Comparison of ENCODE assay signal across 3 cellular contexts in genomic region chr9:135162599-135162998, GRCh38.
DNase-seq lines count a peak whose midpoint lies in the region; ATAC-seq, FAIRE-seq and TF ChIP-seq lines count a peak whose summit lies in the region.
"Not testable (repeated sequence)": the region's sequence is repeated elsewhere in the genome, so short reads cannot be mapped to it uniquely, and the experiment has no call there.

No MANE protein-coding gene starts in this region.

- not testable (repeated sequence) for H3K9me3 ChIP-seq in kidney (ENCODE audit: control insufficient read depth in 1 of 2, low read length in 2 of 2); HepG2 (ENCODE audit: low read length)

- not testable (repeated sequence) for H4K20me1 ChIP-seq in HepG2 (ENCODE audit: insufficient read depth, low read length)

- H3K4me2 ChIP-seq in HepG2 (ENCODE audit: low read depth, low read length): not testable (repeated sequence)

- not testable (repeated sequence) for H3K27me3 ChIP-seq in bronchial epithelial cell (ENCODE audit: control insufficient read depth, insufficient read depth, low read length)
- peaks cover 6 to 50% of the 10 kb centered on the region in 2 experiments; a peak in 4 of 5 replicates for H3K27me3 ChIP-seq in HepG2 (ENCODE audit: control insufficient read depth in 1 of 2, insufficient read depth in 2 of 2, low read length in 2 of 2)

- WGBS in HepG2 (ENCODE audit: low lambda C conversion rate): 8% methylated on average over 10 of the region's 15 CpGs

- not testable (repeated sequence) for H3K9ac ChIP-seq in kidney (ENCODE audit: low read length in 2 of 2); HepG2 (ENCODE audit: insufficient read depth, low read depth, low read length)

- not testable (repeated sequence) for TF ChIP-seq CTCF in bronchial epithelial cell (IDR thresholded peaks at IDR 0.05; ENCODE audit: insufficient read depth, low read length, severe bottlenecking); kidney (IDR thresholded peaks at IDR 0.05; ENCODE audit: borderline replicate concordance, extremely low read depth, insufficient read depth); HepG2 (CRISPR knock-in tag; IDR thresholded peaks at IDR 0.05)

- H3K4me1 ChIP-seq in kidney (ENCODE audit: control insufficient read depth in 1 of 2, insufficient read depth in 1 of 2, low read depth in 1 of 2, low read length in 2 of 2); HepG2 (ENCODE audit: insufficient read depth, low read length): not testable (repeated sequence)

- not testable (repeated sequence) for TF ChIP-seq EP300 in HepG2 (IDR thresholded peaks at IDR 0.05; ENCODE audit: low read depth in 2 of 2, low read length in 2 of 2); HepG2 (CRISPR knock-in tag; IDR thresholded peaks at IDR 0.05; ENCODE audit: borderline replicate concordance)

- FAIRE-seq in bronchial epithelial cell (lab: Jason Lieb, UNC): peak; percentile 40
- not testable (repeated sequence) for FAIRE-seq in kidney (lab: Jason Lieb, UNC); HepG2 (lab: Jason Lieb, UNC)

- not testable (repeated sequence) for DNase-seq in bronchial epithelial cell (ENCODE audit: low read depth); HepG2 (ENCODE audit: low spot score)
- peak; percentile 35 for DNase-seq in kidney

- H3K79me2 ChIP-seq in HepG2 (ENCODE audit: insufficient read depth, low read length): not testable (repeated sequence)

- H2AFZ ChIP-seq in HepG2 (ENCODE audit: low read length): not testable (repeated sequence)

- TF ChIP-seq POLR2A in HepG2 (IDR thresholded peaks at IDR 0.05; ENCODE audit: insufficient read depth in 1 of 2, low read depth in 2 of 2, low read length in 2 of 2): not testable (repeated sequence)

- in situ Hi-C loops in HepG2 (cut with HindIII; ENCODE audit: extremely low pct_ligation_motif_present, low pct_unique_long_range_greater_than_20kb): not testable (repeated sequence)

- TF ChIP-seq RAD21 in HepG2 (CRISPR knock-in tag; IDR thresholded peaks at IDR 0.05): not testable (repeated sequence)

- not testable (repeated sequence) for H3K27ac ChIP-seq in kidney (ENCODE audit: low read depth in 2 of 2, low read length in 2 of 2); HepG2 (ENCODE audit: extremely low read length, insufficient read depth, low read length)

- not testable (repeated sequence) for H3K4me3 ChIP-seq in bronchial epithelial cell (ENCODE audit: low read depth, low read length); kidney (ENCODE audit: low read length in 2 of 2); HepG2 (replicated peaks in 1 of 3; ENCODE audit: insufficient read depth in 1 of 3, low read depth in 2 of 3, low read length in 3 of 3)

- BruUV-seq in HepG2 (replicated peaks; lab: Mats Ljungman, UMichigan): not testable (repeated sequence)

- intact Hi-C loops in kidney (cut with DNase I); HepG2 (cut with micrococcal nuclease; ENCODE audit: unreplicated experiment): not testable (repeated sequence)

- not testable (repeated sequence) for ATAC-seq in HepG2

- POLR2A ChIA-PET in HepG2 (lab: Yijun Ruan, JAX): not testable (repeated sequence)

- not testable (repeated sequence) for H3K36me3 ChIP-seq in bronchial epithelial cell (ENCODE audit: control insufficient read depth, insufficient read depth, low read length); kidney (ENCODE audit: control insufficient read depth in 1 of 2, insufficient read depth in 2 of 2, low read length in 2 of 2); HepG2 (replicated peaks in 1 of 2; ENCODE audit: control insufficient read depth in 1 of 2, insufficient read depth in 2 of 2, low read length in 2 of 2)

- CTCF ChIA-PET in HepG2 (lab: Yijun Ruan, JAX; ENCODE audit: low intra/inter-chr PET ratio, low total read pairs): not testable (repeated sequence)

TF ChIP-seq in HepG2, 621 proteins besides CTCF, POLR2A, EP300 and RAD21:
- peak; percentile 55; the same call in 1 of the 2 replicates for TF ChIP-seq EZH2 (conservative IDR thresholded peaks at IDR 0.05; ENCODE audit: low read depth, low read length)
